Comparison of ENCODE assay signal across 26 cellular contexts in genomic region chr9:14478175-14479165, GRCh38.
DNase-seq lines count a peak whose midpoint lies in the region; ATAC-seq and TF ChIP-seq lines count a peak whose summit lies in the region.
"Had no signal": no experiment of that assay in that cellular context is flagged by ENCODE, and none has a peak within 500 bp of the region (broad histone marks: within the 10 kb centered on the region; RNA-seq: fewer than 3 reads in every experiment).

No MANE protein-coding gene starts in this region.

- no peak overlapping the region for H3K27ac Mint-ChIP-seq in chondrocyte (ENCODE audit: unreplicated experiment)
- H3K27ac Mint-ChIP-seq: activated naive CD8-positive, alpha-beta T cell treated with anti-CD3 and anti-CD28 coated beads, Interleukin-2, amount 50 U/mL, for 24 hours; activated T-cell treated with anti-CD3 and anti-CD28 coated beads, Interleukin-2, amount 50 U/mL, for 24 hours; CD4-positive, alpha-beta T cell; stimulated activated naive CD8-positive, alpha-beta T cell treated with anti-CD3 and anti-CD28 coated beads, Interleukin-15, amount 100 ng/mL, for 72 hours had no signal

- TF ChIP-seq CTCF in chondrocyte (IDR thresholded peaks at IDR 0.05) (peak; percentile 48), GM10266 (IDR thresholded peaks at IDR 0.05; ENCODE audit: control insufficient read depth, insufficient read depth, low read depth, missing control alignments) (no peak)

- H3K4me3 Mint-ChIP-seq in chondrocyte (ENCODE audit: unreplicated experiment) = no peak overlapping the region
- H3K4me3 Mint-ChIP-seq: activated naive CD8-positive, alpha-beta T cell treated with anti-CD3 and anti-CD28 coated beads, Interleukin-2, amount 50 U/mL, for 24 hours; activated T-cell treated with anti-CD3 and anti-CD28 coated beads, Interleukin-2, amount 50 U/mL, for 24 hours; CD4-positive, alpha-beta T cell; neural crest cell; stimulated activated naive CD8-positive, alpha-beta T cell treated with anti-CD3 and anti-CD28 coated beads, Interleukin-15, amount 100 ng/mL, for 72 hours had no signal

- no peaks in the 10 kb centered on the region for H3K36me3 Mint-ChIP-seq in chondrocyte (ENCODE audit: low read depth)

- no peak for ATAC-seq in GM21529 (IDR thresholded peaks at IDR 0.05; ENCODE audit: unreplicated experiment)
- ATAC-seq: activated naive CD8-positive, alpha-beta T cell treated with anti-CD3 and anti-CD28 coated beads, Interleukin-2, amount 50 U/mL, for 24 hours; body of pancreas; gastroesophageal sphincter; stimulated activated naive CD8-positive, alpha-beta T cell treated with anti-CD3 and anti-CD28 coated beads, Interleukin-15, amount 100 ng/mL, for 72 hours had no signal

- DNase-seq in H4 (ENCODE audit: low spot score) (peak; percentile 9), NCI-H446 (lab: John Stamatoyannopoulos, UW) (peak; percentile 99 to 100), chondrocyte (ENCODE audit: low spot score) (no peak), myocyte (ENCODE audit: low read depth) (peak; percentile 7), GM10266 (ENCODE audit: extremely low spot score) (no peak), Kasumi-1 (lab: John Stamatoyannopoulos, UW) (no peak)
- DNase-seq: activated CD8-positive, alpha-beta memory T cell treated with anti-CD3 and anti-CD28 coated beads for 24 hours; activated gamma-delta T cell treated with Interleukin-2 at 50 U/mL for 16 hours; activated naive CD8-positive, alpha-beta T cell treated with anti-CD3 and anti-CD28 coated beads, Interleukin-2, amount 50 U/mL, for 24 hours; activated T-cell treated with anti-CD3 and anti-CD28 coated beads, Interleukin-2, amount 50 U/mL, for 24 hours; body of pancreas; CD4-positive, alpha-beta T cell; DMS153; effector CD8-positive, alpha-beta T cell; islet precursor cell; NCI-H1048; NCI-H187 treated with DMSO at 0.1 percent for 48 hours; NCI-H345; SIG-M5; sigmoid colon; stimulated activated CD4-positive, alpha-beta T cell treated with anti-CD3 and anti-CD28 coated beads, Interleukin-15, amount 100 ng/mL, for 24 hours; stimulated activated naive CD8-positive, alpha-beta T cell treated with anti-CD3 and anti-CD28 coated beads, Interleukin-15, amount 100 ng/mL, for 72 hours; tibial artery had no signal

- H3K27me3 Mint-ChIP-seq in chondrocyte (ENCODE audit: low read depth) = no peaks in the 10 kb centered on the region

- peaks cover 12% of the 10 kb centered on the region for H3K4me1 Mint-ChIP-seq in chondrocyte (ENCODE audit: low read depth)
- H3K4me1 Mint-ChIP-seq: activated naive CD8-positive, alpha-beta T cell treated with anti-CD3 and anti-CD28 coated beads, Interleukin-2, amount 50 U/mL, for 24 hours; neural crest cell; stimulated activated naive CD8-positive, alpha-beta T cell treated with anti-CD3 and anti-CD28 coated beads, Interleukin-15, amount 100 ng/mL, for 72 hours had no signal

- H3K9me3 Mint-ChIP-seq in chondrocyte (ENCODE audit: low read depth) = no peaks in the 10 kb centered on the region
- H3K9me3 Mint-ChIP-seq: activated naive CD8-positive, alpha-beta T cell treated with anti-CD3 and anti-CD28 coated beads, Interleukin-2, amount 50 U/mL, for 24 hours; activated T-cell treated with anti-CD3 and anti-CD28 coated beads, Interleukin-2, amount 50 U/mL, for 24 hours; CD4-positive, alpha-beta T cell; neural crest cell had no signal

Comparison
In these comparisons a context has a peak if more than half of its experiments do, and no peak if none do; other contexts are left out.
1. DNase-seq: peak in H4 (single experiment), NCI-H446 (2 of 2) and myocyte (single experiment); none in chondrocyte (single experiment), GM10266 (single experiment) and Kasumi-1 (0 of 2).